27 cellular contexts compared by ENCODE assay signal in genomic region chr5:15904894-15905805, GRCh38.
DNase-seq lines count a peak whose midpoint lies in the region; ATAC-seq, FAIRE-seq and TF ChIP-seq lines count a peak whose summit lies in the region.
"Had no signal": no experiment of that assay in that cellular context is flagged by ENCODE, and none has a peak within 500 bp of the region (broad histone marks: within the 10 kb centered on the region; RNA-seq: fewer than 3 reads in every experiment).

No MANE protein-coding gene starts in this region.

- H3K27ac ChIP-seq in left ventricle myocardium inferior (replicated peaks) = peak overlapping the region; percentile 54
- H3K27ac ChIP-seq in transverse colon = peak overlapping the region; percentile 6 to 35 (median 26)
- H3K27ac ChIP-seq: PC-9 had no signal

- H3K27me3 Mint-ChIP-seq in progenitor cell of endocrine pancreas = no peaks in the 10 kb centered on the region
- H3K27me3 Mint-ChIP-seq: activated CD4-positive, alpha-beta T cell treated with anti-CD3 and anti-CD28 coated beads for 36 hours; activated naive CD8-positive, alpha-beta T cell treated with anti-CD3 and anti-CD28 coated beads for 36 hours; CD8-positive, alpha-beta memory T cell; T-cell had no signal

- DNase-seq in H54 (ENCODE audit: insufficient read length, low spot score) = no peak
- DNase-seq in left ventricle myocardium inferior = no peak
- DNase-seq in transverse colon = no peak
- no peak for DNase-seq in EL
- DNase-seq in progenitor cell of endocrine pancreas (ENCODE audit: low spot score, unreplicated experiment) = no peak
- no peak for DNase-seq in SW 1271 (lab: John Stamatoyannopoulos, UW)
- DNase-seq: activated CD4-positive, alpha-beta T cell treated with anti-CD3 and anti-CD28 coated beads for 36 hours; activated naive CD8-positive, alpha-beta T cell treated with anti-CD3 and anti-CD28 coated beads for 36 hours; CD8-positive, alpha-beta memory T cell; effector memory CD4-positive, alpha-beta T cell; heart right ventricle; Karpas-422; mucosa of descending colon; MV-4-11; NCI-H2029 treated with DMSO at 0.1 percent for 48 hours; NCI-H446; PC-9; posterior cingulate gyrus; SIG-M5; T-cell; testis had no signal

- TF ChIP-seq CTCF in left ventricle myocardium inferior (IDR thresholded peaks at IDR 0.05; ENCODE audit: borderline replicate concordance) = no peak
- no peak for TF ChIP-seq CTCF in transverse colon (IDR thresholded peaks at IDR 0.05)
- no peak for TF ChIP-seq CTCF in progenitor cell of endocrine pancreas (IDR thresholded peaks at IDR 0.05; ENCODE audit: unreplicated experiment)

- in situ Hi-C loops in transverse colon (cut with MboI; ENCODE audit: low pct_ligation_motif_present in 1 of 4, low pct_unique_long_range_greater_than_20kb in 1 of 4, low sequenced_read_pairs in 3 of 4) = no loop called here

- no peaks in the 10 kb centered on the region for H3K36me3 ChIP-seq in left ventricle myocardium inferior
- no peaks in the 10 kb centered on the region for H3K36me3 ChIP-seq in transverse colon
- H3K36me3 ChIP-seq: heart right ventricle had no signal

- H3K4me3 Mint-ChIP-seq in progenitor cell of endocrine pancreas (ENCODE audit: low read depth) = no peak overlapping the region
- H3K4me3 Mint-ChIP-seq: activated CD4-positive, alpha-beta T cell treated with anti-CD3 and anti-CD28 coated beads for 36 hours; activated naive CD8-positive, alpha-beta T cell treated with anti-CD3 and anti-CD28 coated beads for 36 hours; CD8-positive, alpha-beta memory T cell; stimulated activated effector memory CD8-positive, alpha-beta T cell treated with anti-CD3 and anti-CD28 coated beads, Interleukin-12 subunit alpha, Interleukin-12 subunit beta, amount 100 ng/mL, for 72 hours; T-cell had no signal

- FAIRE-seq in H54 (lab: Jason Lieb, UNC) (peak; percentile 57), endometrium (lab: Jason Lieb, UNC) (peak; percentile 100)
- FAIRE-seq: GM12892, TTC549 had no signal

- H3K27me3 ChIP-seq in left ventricle myocardium inferior (ENCODE audit: low read depth) (no peaks in the 10 kb centered on the region), transverse colon (no peaks in the 10 kb centered on the region)
- H3K27me3 ChIP-seq: heart right ventricle, testis had no signal

- no peak for ATAC-seq in GM21423 (IDR thresholded peaks at IDR 0.05; ENCODE audit: unreplicated experiment)
- ATAC-seq: activated CD4-positive, alpha-beta T cell treated with anti-CD3 and anti-CD28 coated beads for 36 hours; esophagus mucosa; mucosa of descending colon; stimulated activated effector memory CD8-positive, alpha-beta T cell treated with anti-CD3 and anti-CD28 coated beads, Interleukin-12 subunit alpha, Interleukin-12 subunit beta, amount 100 ng/mL, for 72 hours; T-cell had no signal

- H3K27ac Mint-ChIP-seq in progenitor cell of endocrine pancreas = no peak overlapping the region
- H3K27ac Mint-ChIP-seq: activated CD4-positive, alpha-beta T cell treated with anti-CD3 and anti-CD28 coated beads for 36 hours; activated naive CD8-positive, alpha-beta T cell treated with anti-CD3 and anti-CD28 coated beads for 36 hours; CD8-positive, alpha-beta memory T cell; stimulated activated effector memory CD8-positive, alpha-beta T cell treated with anti-CD3 and anti-CD28 coated beads, Interleukin-12 subunit alpha, Interleukin-12 subunit beta, amount 100 ng/mL, for 72 hours; T-cell had no signal

- no peaks in the 10 kb centered on the region for H3K9me3 Mint-ChIP-seq in progenitor cell of endocrine pancreas (ENCODE audit: low read depth)
- H3K9me3 Mint-ChIP-seq: activated naive CD8-positive, alpha-beta T cell treated with anti-CD3 and anti-CD28 coated beads for 36 hours had no signal

- no peak overlapping the region for H3K4me3 ChIP-seq in left ventricle myocardium inferior
- no peak overlapping the region for H3K4me3 ChIP-seq in transverse colon
- H3K4me3 ChIP-seq: heart right ventricle, mucosa of descending colon, PC-9, testis had no signal

- peaks cover 47% of the 10 kb centered on the region for H3K4me1 ChIP-seq in left ventricle myocardium inferior
- H3K4me1 ChIP-seq in transverse colon = peaks cover 0 to 19% (median 4%) of the 10 kb centered on the region in 4 donors
- H3K4me1 ChIP-seq: testis had no signal

- H3K9me3 ChIP-seq in left ventricle myocardium inferior (replicated peaks) (no peaks in the 10 kb centered on the region), transverse colon (no peaks in the 10 kb centered on the region)
- H3K9me3 ChIP-seq: heart right ventricle, mucosa of descending colon, testis had no signal

- H3K36me3 Mint-ChIP-seq in progenitor cell of endocrine pancreas (ENCODE audit: insufficient read depth) = no peaks in the 10 kb centered on the region
- H3K36me3 Mint-ChIP-seq: activated naive CD8-positive, alpha-beta T cell treated with anti-CD3 and anti-CD28 coated beads for 36 hours; CD8-positive, alpha-beta memory T cell; stimulated activated effector memory CD8-positive, alpha-beta T cell treated with anti-CD3 and anti-CD28 coated beads, Interleukin-12 subunit alpha, Interleukin-12 subunit beta, amount 100 ng/mL, for 72 hours; T-cell had no signal

- intact Hi-C loops in left ventricle myocardium inferior (cut with micrococcal nuclease) (no loop called here), transverse colon (cut with DNase I; ENCODE audit: low total_unique reads) (no loop called here)

- TF ChIP-seq POLR2A in H54 (IDR thresholded peaks at IDR 0.05; ENCODE audit: low read depth, low read length) (no peak), transverse colon (IDR thresholded peaks at IDR 0.05) (no peak)

- H3K4me1 Mint-ChIP-seq in progenitor cell of endocrine pancreas (ENCODE audit: low read depth) = no peaks in the 10 kb centered on the region
- H3K4me1 Mint-ChIP-seq: activated CD4-positive, alpha-beta T cell treated with anti-CD3 and anti-CD28 coated beads for 36 hours; activated naive CD8-positive, alpha-beta T cell treated with anti-CD3 and anti-CD28 coated beads for 36 hours; CD8-positive, alpha-beta memory T cell; stimulated activated effector memory CD8-positive, alpha-beta T cell treated with anti-CD3 and anti-CD28 coated beads, Interleukin-12 subunit alpha, Interleukin-12 subunit beta, amount 100 ng/mL, for 72 hours; T-cell had no signal

- 72 to 84% methylated on average over 3 of the region's 3 CpGs for WGBS in transverse colon (ENCODE audit: low coverage in 1 of 2), 2 donors

- TF ChIP-seq EP300 in transverse colon (IDR thresholded peaks at IDR 0.05; ENCODE audit: low read depth) = no peak
